ENCODE assay signal across 17 cellular contexts in the genomic region with DNA sequence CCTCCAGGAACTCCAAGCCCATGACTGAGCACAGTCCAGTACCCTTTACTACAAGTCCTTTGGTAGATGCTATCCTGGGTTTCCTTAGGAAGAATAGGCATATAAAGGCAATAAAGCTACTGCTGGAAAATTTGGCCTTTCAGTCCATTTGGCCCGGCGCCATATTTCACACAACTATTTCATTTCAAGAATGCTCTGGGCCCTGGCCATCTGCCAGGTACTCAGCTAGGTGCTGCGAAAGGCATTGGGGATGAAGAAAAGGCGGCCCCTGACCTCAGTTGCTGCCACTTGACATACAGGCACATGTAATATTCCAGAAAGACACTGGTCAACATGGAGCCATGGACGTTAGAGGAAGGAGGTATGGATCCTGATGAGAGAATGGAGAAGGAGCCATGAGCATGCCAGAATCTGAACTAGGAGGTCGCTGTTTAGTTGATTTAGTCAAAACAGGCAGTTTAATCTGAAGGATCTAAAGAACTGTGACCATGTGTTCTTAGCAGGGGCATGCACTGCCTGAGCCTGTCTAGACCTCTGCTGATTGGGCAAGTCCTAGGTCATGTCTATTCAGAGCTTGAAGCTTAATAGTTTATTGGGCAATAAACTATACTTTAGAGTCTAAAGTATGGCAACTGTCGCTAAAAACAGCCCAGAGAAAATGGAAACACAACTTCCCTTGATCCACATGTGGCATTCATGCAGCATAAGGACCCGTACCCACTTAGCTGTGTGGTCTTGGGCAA.
DNase-seq lines count a peak whose midpoint lies in the region; ATAC-seq, FAIRE-seq and TF ChIP-seq lines count a peak whose summit lies in the region.
"Had no signal": no experiment of that assay in that cellular context is flagged by ENCODE, and none has a peak within 500 bp of the region (broad histone marks: within the 10 kb centered on the region; RNA-seq: fewer than 3 reads in every experiment).

No MANE protein-coding gene starts in this region.

- H3K4me1 Mint-ChIP-seq in activated CD4-positive, alpha-beta T cell treated with anti-CD3 and anti-CD28 coated beads for 36 hours = no peaks in the 10 kb centered on the region
- no peaks in the 10 kb centered on the region for H3K4me1 Mint-ChIP-seq in CD14-positive monocyte
- H3K4me1 Mint-ChIP-seq: activated CD4-positive, alpha-beta T cell treated with anti-CD3 and anti-CD28 coated beads, Interleukin-2, amount 10 ng/mL, durations not matched to agents 24 days and 14 days; activated naive CD8-positive, alpha-beta T cell treated with anti-CD3 and anti-CD28 coated beads, Interleukin-2, amount 10 ng/mL, durations not matched to agents 7 days and 5 days; central memory CD8-positive, alpha-beta T cell had no signal

- no peak overlapping the region for H3K9ac ChIP-seq in K562 (ENCODE audit: insufficient read depth in 1 of 2, low read depth in 2 of 2, low read length in 2 of 2)

- DNase-seq in NCI-H748 (lab: John Stamatoyannopoulos, UW; ENCODE audit: unreplicated experiment) (peak; percentile 69), NCI-H748 treated with DMSO at 0.1 percent for 48 hours (lab: John Stamatoyannopoulos, UW) (no peak), NCI-H1105 (lab: John Stamatoyannopoulos, UW) (peak; percentile 64), K562 (ENCODE audit: extremely low read depth in 1 of 4, low spot score in 3 of 4) (no peak), renal cortical epithelial cell (ENCODE audit: low read depth) (peak; percentile 15), CD14-positive monocyte (ENCODE audit: low spot score) (no peak)
- no peak for DNase-seq in stimulated activated naive CD4-positive, alpha-beta T cell (lab: John Stamatoyannopoulos, UW)
- DNase-seq in activated CD4-positive, alpha-beta T cell treated with anti-CD3 and anti-CD28 coated beads for 36 hours = no peak
- DNase-seq: activated CD4-positive, alpha-beta T cell treated with anti-CD3 and anti-CD28 coated beads, Interleukin-2, amount 10 ng/mL, durations not matched to agents 24 days and 14 days; activated naive CD8-positive, alpha-beta T cell treated with anti-CD3 and anti-CD28 coated beads, Interleukin-2, amount 10 ng/mL, durations not matched to agents 7 days and 5 days; activated T-cell treated with anti-CD3 and anti-CD28 coated beads, Interleukin-2, amount 50 U/mL, for 24 hours; heart left ventricle; NCI-H774; spleen; T-helper 17 cell had no signal

- no peak for FAIRE-seq in K562 (lab: Jason Lieb, UNC)
- FAIRE-seq: pancreas had no signal

- H3K4me3 ChIP-seq in K562 = no peak overlapping the region
- H3K4me3 ChIP-seq: heart left ventricle, pancreas, spleen had no signal

- H4K20me1 ChIP-seq in K562 (replicated peaks; ENCODE audit: control insufficient read depth, insufficient read depth, low read length) = no peaks in the 10 kb centered on the region

- no TSS peak for BruUV-seq in K562 (replicated peaks; lab: Mats Ljungman, UMichigan)

- no peaks in the 10 kb centered on the region for H3K9me1 ChIP-seq in K562 (ENCODE audit: control insufficient read depth, insufficient read depth, low read length)

- in situ Hi-C loops in K562 (cut with MboI) = no loop called here

- no peak for TF ChIP-seq CTCF in K562 (IDR thresholded peaks at IDR 0.05 in 2 of 3, conservative IDR thresholded peaks at IDR 0.05 in 1 of 3; ENCODE audit: insufficient read depth in 2 of 3, low read depth in 1 of 3, low read length in 3 of 3)
- TF ChIP-seq CTCF in CD14-positive monocyte (IDR thresholded peaks at IDR 0.05) = no peak

- TF ChIP-seq EP300 in K562 (IDR thresholded peaks at IDR 0.05; ENCODE audit: low read length) = no peak

- 1% methylated on average over 8 of the region's 8 CpGs for WGBS in K562 (ENCODE audit: insufficient coverage, low coverage, missing lambda C conversion rate)

- no peaks in the 10 kb centered on the region for H3K9me3 ChIP-seq in K562 (replicated peaks; ENCODE audit: control insufficient read depth, insufficient read depth, low read depth, low read length)
- H3K9me3 ChIP-seq: heart left ventricle, pancreas, spleen had no signal

- POLR2A ChIA-PET in K562 (lab: Yijun Ruan, JAX) = interaction anchor here (0.7 kb wide), 1 partner anchor 14 kb away, joined by 3 read pairs; no protein-coding TSS in a partner anchor
- POLR2A ChIA-PET in activated CD4-positive, alpha-beta T cell treated with anti-CD3 and anti-CD28 coated beads for 36 hours (lab: Charles Lee) = no interaction called here

- ATAC-seq in K562 = no peak
- no peak for ATAC-seq in activated CD4-positive, alpha-beta T cell treated with anti-CD3 and anti-CD28 coated beads for 36 hours
- ATAC-seq: heart left ventricle, pancreas, T-helper 17 cell had no signal

- H3K4me2 ChIP-seq in K562 (ENCODE audit: insufficient read depth, low read length) = no peak overlapping the region; the same call in 1 of the 2 replicates

- no peaks in the 10 kb centered on the region for H3K4me1 ChIP-seq in K562 (replicated peaks in 1 of 2; ENCODE audit: control insufficient read depth in 2 of 2, insufficient read depth in 2 of 2, low read length in 2 of 2)
- H3K4me1 ChIP-seq: heart left ventricle, pancreas, spleen had no signal

- H3K36me3 Mint-ChIP-seq in activated CD4-positive, alpha-beta T cell treated with anti-CD3 and anti-CD28 coated beads for 36 hours (ENCODE audit: low read depth) = no peaks in the 10 kb centered on the region
- no peaks in the 10 kb centered on the region for H3K36me3 Mint-ChIP-seq in CD14-positive monocyte
- H3K36me3 Mint-ChIP-seq: activated naive CD8-positive, alpha-beta T cell treated with anti-CD3 and anti-CD28 coated beads, Interleukin-2, amount 10 ng/mL, durations not matched to agents 7 days and 5 days had no signal

- H2AFZ ChIP-seq in K562 (ENCODE audit: low read depth, low read length) = no peak overlapping the region

- no peaks in the 10 kb centered on the region for H3K79me2 ChIP-seq in K562 (ENCODE audit: control insufficient read depth, insufficient read depth, low read length)

- H3K36me3 ChIP-seq in K562 (ENCODE audit: control insufficient read depth, insufficient read depth, low read length) = no peaks in the 10 kb centered on the region
- H3K36me3 ChIP-seq: heart left ventricle, pancreas, spleen had no signal

- TF ChIP-seq POLR2A in K562 (conservative IDR thresholded peaks at IDR 0.05) = no peak

- CTCF ChIA-PET in K562 (lab: Yijun Ruan, JAX; ENCODE audit: low intra/inter-chr PET ratio) = no interaction called here
- CTCF ChIA-PET in activated CD4-positive, alpha-beta T cell treated with anti-CD3 and anti-CD28 coated beads for 36 hours (lab: Charles Lee) = interaction anchor here (0.7 kb wide), 1 partner anchor 12 kb away, joined by 3 read pairs; no protein-coding TSS in a partner anchor

- H3K27ac Mint-ChIP-seq in activated CD4-positive, alpha-beta T cell treated with anti-CD3 and anti-CD28 coated beads for 36 hours = no peak overlapping the region
- no peak overlapping the region for H3K27ac Mint-ChIP-seq in CD14-positive monocyte
- H3K27ac Mint-ChIP-seq: activated CD4-positive, alpha-beta T cell treated with anti-CD3 and anti-CD28 coated beads, Interleukin-2, amount 10 ng/mL, durations not matched to agents 24 days and 14 days; activated naive CD8-positive, alpha-beta T cell treated with anti-CD3 and anti-CD28 coated beads, Interleukin-2, amount 10 ng/mL, durations not matched to agents 7 days and 5 days; activated T-cell treated with anti-CD3 and anti-CD28 coated beads, Interleukin-2, amount 50 U/mL, for 24 hours had no signal

- H3K4me3 Mint-ChIP-seq in activated CD4-positive, alpha-beta T cell treated with anti-CD3 and anti-CD28 coated beads for 36 hours = no peak overlapping the region
- no peak overlapping the region for H3K4me3 Mint-ChIP-seq in CD14-positive monocyte
- H3K4me3 Mint-ChIP-seq: activated CD4-positive, alpha-beta T cell treated with anti-CD3 and anti-CD28 coated beads, Interleukin-2, amount 10 ng/mL, durations not matched to agents 24 days and 14 days; activated naive CD8-positive, alpha-beta T cell treated with anti-CD3 and anti-CD28 coated beads, Interleukin-2, amount 10 ng/mL, durations not matched to agents 7 days and 5 days; activated T-cell treated with anti-CD3 and anti-CD28 coated beads, Interleukin-2, amount 50 U/mL, for 24 hours; central memory CD8-positive, alpha-beta T cell; T-helper 17 cell had no signal

- H3K27me3 ChIP-seq in K562 (ENCODE audit: control insufficient read depth in 2 of 2, insufficient read depth in 2 of 2, low read length in 2 of 2) = peaks cover 0 to 8% of the 10 kb centered on the region in 2 experiments; a peak in 2 of 5 replicates
- H3K27me3 ChIP-seq: pancreas, spleen had no signal

- no peak overlapping the region for H3K27ac ChIP-seq in K562 (ENCODE audit: extremely low read depth, low read depth, low read length)
- H3K27ac ChIP-seq: heart left ventricle, pancreas, spleen had no signal

- intact Hi-C loops in K562 (cut with micrococcal nuclease) (no loop called here), CD14-positive monocyte (cut with micrococcal nuclease) (no loop called here)
- intact Hi-C loops in activated CD4-positive, alpha-beta T cell treated with anti-CD3 and anti-CD28 coated beads for 36 hours (cut with DNase I, micrococcal nuclease) = no loop called here

- H3K27me3 Mint-ChIP-seq in activated CD4-positive, alpha-beta T cell treated with anti-CD3 and anti-CD28 coated beads for 36 hours = no peaks in the 10 kb centered on the region
- H3K27me3 Mint-ChIP-seq in CD14-positive monocyte (ENCODE audit: low read depth in 3 of 3) = peaks cover 0 to 3% (median 2%) of the 10 kb centered on the region in 3 donors
- H3K27me3 Mint-ChIP-seq: activated T-cell treated with anti-CD3 and anti-CD28 coated beads, Interleukin-2, amount 50 U/mL, for 24 hours had no signal

- no peaks in the 10 kb centered on the region for H3K9me3 Mint-ChIP-seq in activated CD4-positive, alpha-beta T cell treated with anti-CD3 and anti-CD28 coated beads for 36 hours (ENCODE audit: low read depth)
- no peaks in the 10 kb centered on the region for H3K9me3 Mint-ChIP-seq in CD14-positive monocyte
- H3K9me3 Mint-ChIP-seq: activated CD4-positive, alpha-beta T cell treated with anti-CD3 and anti-CD28 coated beads, Interleukin-2, amount 10 ng/mL, durations not matched to agents 24 days and 14 days; activated naive CD8-positive, alpha-beta T cell treated with anti-CD3 and anti-CD28 coated beads, Interleukin-2, amount 10 ng/mL, durations not matched to agents 7 days and 5 days; activated T-cell treated with anti-CD3 and anti-CD28 coated beads, Interleukin-2, amount 50 U/mL, for 24 hours; central memory CD8-positive, alpha-beta T cell had no signal

- TF ChIP-seq RAD21 in K562 (CRISPR knock-in tag; conservative IDR thresholded peaks at IDR 0.05 in 1 of 2, IDR thresholded peaks at IDR 0.05 in 1 of 2) = no peak

TF ChIP-seq in K562, 482 proteins besides CTCF, POLR2A, EP300 and RAD21:
- TF ChIP-seq HCFC1 (IDR thresholded peaks at IDR 0.05; ENCODE audit: low read depth, low read length) = no peak
- TF ChIP-seq NFIC (IDR thresholded peaks at IDR 0.05) = peak; percentile 69

Comparison
In these comparisons a context has a peak if more than half of its experiments do, and no peak if none do; other contexts are left out.
1. DNase-seq: peak in NCI-H748 (single experiment), NCI-H1105 (single experiment) and renal cortical epithelial cell (single experiment); none in NCI-H748 treated with DMSO at 0.1 percent for 48 hours (single experiment), K562 (0 of 4), stimulated activated naive CD4-positive, alpha-beta T cell (0 of 6), activated CD4-positive, alpha-beta T cell treated with anti-CD3 and anti-CD28 coated beads for 36 hours (single experiment) and CD14-positive monocyte (single experiment).